In the genomic region with DNA sequence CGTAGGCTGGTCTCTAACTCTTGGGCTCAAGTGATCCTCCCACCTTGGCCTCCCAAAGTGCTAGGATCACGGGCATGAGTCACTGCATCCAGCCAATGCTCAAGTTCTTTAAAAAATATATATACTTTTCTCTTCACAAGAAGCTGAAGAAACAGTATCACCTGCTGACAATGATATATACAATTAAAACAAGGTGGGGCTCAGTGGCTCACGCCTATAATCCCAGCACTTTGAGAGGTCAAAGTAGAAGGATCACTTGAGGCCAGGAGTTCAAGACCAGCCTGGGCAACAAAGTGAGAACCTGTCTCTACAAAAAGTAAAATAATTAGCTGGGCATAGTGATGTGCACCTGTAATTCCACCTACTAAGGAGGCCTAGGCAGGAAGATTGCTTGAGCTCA, we compare ENCODE assay signal across 15 cellular contexts. TPM values are rescaled to one million over a fixed set of nuclear protein-coding genes. Genes with fewer than 3 reads are reported as not detected.
DNase-seq lines count a peak whose midpoint lies in the region; ATAC-seq and TF ChIP-seq lines count a peak whose summit lies in the region.
"Had no signal": no experiment of that assay in that cellular context is flagged by ENCODE, and none has a peak within 500 bp of the region (broad histone marks: within the 10 kb centered on the region; RNA-seq: fewer than 3 reads in every experiment).

No MANE protein-coding gene starts in this region.

- no peak overlapping the region for H2AFZ ChIP-seq in DND-41 (ENCODE audit: low read depth, low read length)

- DNase-seq in DND-41 (no peak), T-helper 17 cell (no peak), nephron progenitor cell (no peak)
- DNase-seq in stimulated activated effector memory CD8-positive, alpha-beta T cell treated with anti-CD3 and anti-CD28 coated beads, Interleukin-12 subunit alpha, Interleukin-12 subunit beta, amount 100 ng/mL, for 72 hours (ENCODE audit: low spot score in 2 of 2), result no peak
- DNase-seq: C1 segment of cervical spinal cord; Calu3; CD4-positive, alpha-beta memory T cell; COR-L47; DMS53; DMS79 treated with DMSO at 0.1 percent for 48 hours; GOT3; HFFc6 had no signal

- H3K9ac ChIP-seq in DND-41 (ENCODE audit: low read depth, low read length), result no peak overlapping the region; the same call in 1 of the 2 replicates

- H3K27me3 Mint-ChIP-seq in T-helper 17 cell (no peaks in the 10 kb centered on the region), nephron progenitor cell (ENCODE audit: low read depth, poor library complexity) (peaks cover 2% of the 10 kb centered on the region)
- H3K27me3 Mint-ChIP-seq: CD4-positive, alpha-beta memory T cell had no signal

- H3K4me3 ChIP-seq in DND-41 (ENCODE audit: low read depth in 1 of 2, low read length in 2 of 2), result no peak overlapping the region
- H3K4me3 ChIP-seq: HAP-1 had no signal

- H3K36me3 Mint-ChIP-seq in T-helper 17 cell (ENCODE audit: low read depth) (peaks cover 6% of the 10 kb centered on the region), nephron progenitor cell (ENCODE audit: low read depth) (no peaks in the 10 kb centered on the region)
- no peaks in the 10 kb centered on the region for H3K36me3 Mint-ChIP-seq in stimulated activated effector memory CD8-positive, alpha-beta T cell treated with anti-CD3 and anti-CD28 coated beads, Interleukin-12 subunit alpha, Interleukin-12 subunit beta, amount 100 ng/mL, for 72 hours

- H3K36me3 ChIP-seq in DND-41 (ENCODE audit: insufficient read depth, low read length), result peaks cover 5% of the 10 kb centered on the region; the same call in 1 of the 2 replicates
- H3K36me3 ChIP-seq: HAP-1 had no signal

- H3K4me1 Mint-ChIP-seq in T-helper 17 cell, result peaks cover 27% of the 10 kb centered on the region
- no peaks in the 10 kb centered on the region for H3K4me1 Mint-ChIP-seq in nephron progenitor cell
- peaks cover 32% of the 10 kb centered on the region for H3K4me1 Mint-ChIP-seq in stimulated activated effector memory CD8-positive, alpha-beta T cell treated with anti-CD3 and anti-CD28 coated beads, Interleukin-12 subunit alpha, Interleukin-12 subunit beta, amount 100 ng/mL, for 72 hours

- H3K4me3 Mint-ChIP-seq in T-helper 17 cell (no peak overlapping the region), nephron progenitor cell (no peak overlapping the region)
- no peak overlapping the region for H3K4me3 Mint-ChIP-seq in stimulated activated effector memory CD8-positive, alpha-beta T cell treated with anti-CD3 and anti-CD28 coated beads, Interleukin-12 subunit alpha, Interleukin-12 subunit beta, amount 100 ng/mL, for 72 hours
- H3K4me3 Mint-ChIP-seq: CD4-positive, alpha-beta memory T cell; HFFc6 had no signal

- H3K9me3 Mint-ChIP-seq in nephron progenitor cell, result peaks cover 3% of the 10 kb centered on the region
- no peaks in the 10 kb centered on the region for H3K9me3 Mint-ChIP-seq in stimulated activated effector memory CD8-positive, alpha-beta T cell treated with anti-CD3 and anti-CD28 coated beads, Interleukin-12 subunit alpha, Interleukin-12 subunit beta, amount 100 ng/mL, for 72 hours
- H3K9me3 Mint-ChIP-seq: HFFc6 had no signal

- H3K4me1 ChIP-seq in DND-41 (ENCODE audit: insufficient read depth, low read length), result peaks cover 38% of the 10 kb centered on the region
- H3K4me1 ChIP-seq: HAP-1 had no signal

- H3K9me3 ChIP-seq in DND-41 (ENCODE audit: insufficient read depth, low read length, severe bottlenecking) (no peaks in the 10 kb centered on the region), T-helper 17 cell (ENCODE audit: control insufficient read depth, low read length, poor library complexity, severe bottlenecking) (no peaks in the 10 kb centered on the region)
- H3K9me3 ChIP-seq: HAP-1 had no signal

- no peak for TF ChIP-seq CTCF in DND-41 (IDR thresholded peaks at IDR 0.05; ENCODE audit: borderline replicate concordance, extremely low read depth, low read length, poor library complexity, severe bottlenecking)
- no peak for TF ChIP-seq CTCF in nephron progenitor cell (IDR thresholded peaks at IDR 0.05)

- no peaks in the 10 kb centered on the region for H3K27me3 ChIP-seq in DND-41 (ENCODE audit: insufficient read depth, low read length, poor library complexity)

- H3K27ac Mint-ChIP-seq in T-helper 17 cell (peak overlapping the region; percentile 70), nephron progenitor cell (peak overlapping the region; percentile 51)
- H3K27ac Mint-ChIP-seq in stimulated activated effector memory CD8-positive, alpha-beta T cell treated with anti-CD3 and anti-CD28 coated beads, Interleukin-12 subunit alpha, Interleukin-12 subunit beta, amount 100 ng/mL, for 72 hours, result peak overlapping the region; percentile 50
- H3K27ac Mint-ChIP-seq: HFFc6 had no signal

- H4K20me1 ChIP-seq in DND-41 (ENCODE audit: insufficient read depth, low read length), result no peaks in the 10 kb centered on the region

- peaks cover 50% of the 10 kb centered on the region for H3K79me2 ChIP-seq in DND-41 (ENCODE audit: insufficient read depth, low read length)

- ATAC-seq in DND-41 (ENCODE audit: insufficient read depth, low read depth) (no peak), T-helper 17 cell (no peak), HG02884 (IDR thresholded peaks at IDR 0.05; ENCODE audit: unreplicated experiment) (no peak), HG03354 (IDR thresholded peaks at IDR 0.05; ENCODE audit: poor library complexity, severe bottlenecking, unreplicated experiment) (no peak)
- ATAC-seq in stimulated activated effector memory CD8-positive, alpha-beta T cell treated with anti-CD3 and anti-CD28 coated beads, Interleukin-12 subunit alpha, Interleukin-12 subunit beta, amount 100 ng/mL, for 72 hours, result no peak

- no peak overlapping the region for H3K4me2 ChIP-seq in DND-41 (ENCODE audit: insufficient read depth, low read length)

- peak overlapping the region; percentile 57 for H3K27ac ChIP-seq in DND-41 (ENCODE audit: low read length)

RNA-seq across cellular contexts. Expression of a gene that starts 36.5 kb away (rescaled TPM):
- total RNA-seq in T-helper 17 cell, result 10 to 100 TPM; 20.6 to 25.9 TPM
